Comparison of ENCODE assay signal across 22 cellular contexts in genomic region chr13:75736132-75736531, GRCh38.
A peak's percentile ranks its signal among the peaks of the same experiment; 100 is the strongest.
DNase-seq lines count a peak whose midpoint lies in the region; FAIRE-seq and TF ChIP-seq lines count a peak whose summit lies in the region.
"Had no signal": no experiment of that assay in that cellular context is flagged by ENCODE, and none has a peak within 500 bp of the region (broad histone marks: within the 10 kb centered on the region; RNA-seq: fewer than 3 reads in every experiment).

No MANE protein-coding gene starts in this region.

- peak overlapping the region; percentile 6 for H3K4me2 ChIP-seq in smooth muscle cell
- H3K4me2 ChIP-seq: BLaER1, GM23338 had no signal

- peaks cover 61% of the 10 kb centered on the region for H3K79me2 ChIP-seq in smooth muscle cell (ENCODE audit: low read depth)

- 75% methylated on average over 2 of the region's 2 CpGs for WGBS in smooth muscle cell (ENCODE audit: low lambda C conversion rate)

- peaks cover 8% of the 10 kb centered on the region; the same call in 1 of the 2 replicates for H3K9me3 Mint-ChIP-seq in HFFc6
- H3K9me3 Mint-ChIP-seq: IgD-negative memory B cell had no signal

- peaks cover 28% of the 10 kb centered on the region for H3K27me3 Mint-ChIP-seq in HFFc6 (ENCODE audit: insufficient read depth)
- H3K27me3 Mint-ChIP-seq: IgD-negative memory B cell had no signal

- H3K27ac Mint-ChIP-seq in HFFc6: peak overlapping the region; percentile 38
- H3K27ac Mint-ChIP-seq: CD8-positive, alpha-beta T cell; GM23338; IgD-negative memory B cell had no signal

- intact Hi-C loops in kidney (cut with DNase I): no loop called here
- intact Hi-C loops in colonic mucosa (cut with DNase I): no loop called here

- no peak for DNase-seq in HFFc6
- DNase-seq in astrocyte of the hippocampus (ENCODE audit: low read depth, low spot score): peak; percentile 34
- DNase-seq in fibroblast of the conjunctiva (ENCODE audit: low read depth): peak; percentile 12
- DNase-seq in smooth muscle cell (lab: John Stamatoyannopoulos, UW; ENCODE audit: unreplicated experiment): no peak
- DNase-seq in NCI-H526 (lab: John Stamatoyannopoulos, UW): no peak
- DNase-seq in kidney: no peak
- DNase-seq in colonic mucosa: no peak
- DNase-seq: 8988T; CD8-positive, alpha-beta T cell; COR-L47; DMS 273 treated with DMSO at 0.1 percent for 48 hours; DMS53; DND-41; EL; HCEC 1CT had no signal

- H3K4me3 Mint-ChIP-seq in HFFc6: no peak overlapping the region
- H3K4me3 Mint-ChIP-seq: CD8-positive, alpha-beta T cell; GM23338; IgD-negative memory B cell had no signal

- H3F3A ChIP-seq in smooth muscle cell (ENCODE audit: low read depth): no peaks in the 10 kb centered on the region

- H3K9me3 ChIP-seq in smooth muscle cell (replicated peaks; ENCODE audit: low read depth) (no peaks in the 10 kb centered on the region), kidney (ENCODE audit: control insufficient read depth in 1 of 2, low read length in 2 of 2) (no peaks in the 10 kb centered on the region), colonic mucosa (no peaks in the 10 kb centered on the region)

- peaks cover 73% of the 10 kb centered on the region for H3K4me1 Mint-ChIP-seq in HFFc6 (ENCODE audit: low read depth)
- H3K4me1 Mint-ChIP-seq: GM23338 had no signal

- no peak for TF ChIP-seq CTCF in HFFc6 (IDR thresholded peaks at IDR 0.05)
- TF ChIP-seq CTCF in smooth muscle cell (IDR thresholded peaks at IDR 0.05; ENCODE audit: borderline replicate concordance, insufficient read depth, poor library complexity, severe bottlenecking): no peak
- no peak for TF ChIP-seq CTCF in kidney (IDR thresholded peaks at IDR 0.05; ENCODE audit: borderline replicate concordance, extremely low read depth, insufficient read depth)
- no peak for TF ChIP-seq CTCF in colonic mucosa (IDR thresholded peaks at IDR 0.05)

- H3K9ac ChIP-seq in smooth muscle cell (ENCODE audit: low read depth) (no peak overlapping the region), kidney (ENCODE audit: low read length in 2 of 2) (no peak overlapping the region), colonic mucosa (ENCODE audit: low read depth in 2 of 2, low read length in 2 of 2) (no peak overlapping the region)
- H3K9ac ChIP-seq: BLaER1 had no signal

- H2AFZ ChIP-seq in smooth muscle cell (ENCODE audit: low read depth): no peak overlapping the region
- H2AFZ ChIP-seq: GM23338 had no signal

- H3K27ac ChIP-seq in smooth muscle cell (ENCODE audit: low read depth) (peak overlapping the region; percentile 54), kidney (ENCODE audit: low read depth in 2 of 2, low read length in 2 of 2) (no peak overlapping the region), colonic mucosa (no peak overlapping the region)
- H3K27ac ChIP-seq: BLaER1 had no signal

- H3K4me1 ChIP-seq in smooth muscle cell (ENCODE audit: low read depth) (no peaks in the 10 kb centered on the region), kidney (ENCODE audit: control insufficient read depth in 1 of 2, insufficient read depth in 1 of 2, low read depth in 1 of 2, low read length in 2 of 2) (no peaks in the 10 kb centered on the region), colonic mucosa (no peaks in the 10 kb centered on the region)

- H3K36me3 ChIP-seq in smooth muscle cell (ENCODE audit: low read depth) (no peaks in the 10 kb centered on the region), kidney (ENCODE audit: control insufficient read depth in 1 of 2, insufficient read depth in 2 of 2, low read length in 2 of 2) (no peaks in the 10 kb centered on the region), colonic mucosa (no peaks in the 10 kb centered on the region)
- H3K36me3 ChIP-seq: BLaER1 had no signal

- H3K36me3 Mint-ChIP-seq in HFFc6 (ENCODE audit: low read depth): peaks cover 72% of the 10 kb centered on the region

- H3K4me3 ChIP-seq in smooth muscle cell: no peak overlapping the region
- no peak overlapping the region for H3K4me3 ChIP-seq in kidney (ENCODE audit: low read length in 2 of 2)
- no peak overlapping the region for H3K4me3 ChIP-seq in colonic mucosa
- H3K4me3 ChIP-seq: BLaER1, GM12878, GM23338 had no signal

- H4K20me1 ChIP-seq in smooth muscle cell (ENCODE audit: low read depth): peaks cover 80% of the 10 kb centered on the region
- H4K20me1 ChIP-seq: BLaER1 had no signal

- FAIRE-seq in kidney (lab: Jason Lieb, UNC): no peak
- FAIRE-seq: GM12878, GM19239, H54, HTR-8/SVneo had no signal

- no peaks in the 10 kb centered on the region for H3K27me3 ChIP-seq in smooth muscle cell (ENCODE audit: low read depth)
- H3K27me3 ChIP-seq in colonic mucosa: no peaks in the 10 kb centered on the region
- H3K27me3 ChIP-seq: BLaER1 had no signal

Comparison
In these comparisons a context has a peak if more than half of its experiments do, and no peak if none do; other contexts are left out.
1. DNase-seq: peak in astrocyte of the hippocampus (single experiment) and fibroblast of the conjunctiva (single experiment); none in HFFc6 (single experiment), smooth muscle cell (single experiment), NCI-H526 (0 of 2), kidney (single experiment) and colonic mucosa (single experiment).